ENCODE assay signal across 22 cellular contexts in the genomic region with DNA sequence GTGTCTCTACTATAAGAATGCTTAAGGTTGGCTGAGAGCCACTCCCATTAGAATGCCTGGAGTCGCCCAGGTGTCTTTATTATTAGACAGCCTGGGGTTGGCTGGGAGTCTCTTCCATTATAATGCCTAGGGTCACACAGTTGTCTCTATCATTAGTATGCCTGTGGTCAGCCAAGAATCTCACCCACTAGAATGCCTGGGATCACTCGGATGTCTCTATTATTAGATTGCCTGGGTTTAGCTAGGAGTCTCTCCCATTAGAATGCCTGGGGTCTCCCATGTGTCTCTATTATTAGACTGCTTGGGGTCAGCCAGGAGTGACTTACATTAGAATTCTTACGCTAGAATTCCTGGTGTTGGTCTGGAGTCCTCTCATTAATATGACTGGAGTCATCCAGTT.
"Had no signal": no experiment of that assay in that cellular context is flagged by ENCODE, and none has a peak within 500 bp of the region (broad histone marks: within the 10 kb centered on the region; RNA-seq: fewer than 3 reads in every experiment).

No MANE protein-coding gene starts in this region.

- DNase-seq: caudate nucleus; dorsolateral prefrontal cortex; effector CD4-positive, alpha-beta T cell; hippocampal formation; kidney glomerular epithelial cell; mammary epithelial cell; mesendoderm; naive B cell; pancreas; sigmoid colon; small intestine; stimulated activated CD4-positive, alpha-beta T cell treated with anti-CD3 and anti-CD28 coated beads, Interleukin-15, amount 100 ng/mL, for 24 hours; stimulated activated CD4-positive, alpha-beta T cell treated with anti-CD3 and anti-CD28 coated beads, Interleukin-2, amount 100 ng/mL, for 48 hours; stimulated activated naive B cell treated with anti-CD40 and anti-IgM and Interleukin-4, amounts not matched to agents 10 μg/mL and 1 μg/mL and 100 μg/mL, for 72 hours; transverse colon; upper lobe of right lung; uterus had no signal

- H3K27ac Mint-ChIP-seq: naive B cell; natural killer cell treated with Interleukin-12 subunit alpha and Interleukin-12 subunit beta and Interleukin-15 and Interleukin-18, amount 100 ng/mL, for 72 hours; stimulated activated naive B cell treated with anti-CD40 and anti-IgM and Interleukin-4, amounts not matched to agents 10 μg/mL and 1 μg/mL and 100 μg/mL, for 72 hours; stimulated activated naive CD8-positive, alpha-beta T cell treated with anti-CD3 and anti-CD28 coated beads, Interleukin-15, Interleukin-2, amounts not matched to agents 100 ng/mL and 50 ng/mL, for 24 hours had no signal

- H3K27me3 Mint-ChIP-seq: naive B cell; natural killer cell treated with Interleukin-12 subunit alpha and Interleukin-12 subunit beta and Interleukin-15 and Interleukin-18, amount 100 ng/mL, for 72 hours; stimulated activated naive B cell treated with anti-CD40 and anti-IgM and Interleukin-4, amounts not matched to agents 10 μg/mL and 1 μg/mL and 100 μg/mL, for 72 hours; stimulated activated naive CD8-positive, alpha-beta T cell treated with anti-CD3 and anti-CD28 coated beads, Interleukin-15, Interleukin-2, amounts not matched to agents 100 ng/mL and 50 ng/mL, for 24 hours had no signal

- ATAC-seq: natural killer cell treated with Interleukin-12 subunit alpha and Interleukin-12 subunit beta and Interleukin-15 and Interleukin-18, amount 100 ng/mL, for 72 hours; pancreas; stimulated activated naive B cell treated with anti-CD40 and anti-IgM and Interleukin-4, amounts not matched to agents 10 μg/mL and 1 μg/mL and 100 μg/mL, for 72 hours; upper lobe of right lung had no signal

- H3K4me1 Mint-ChIP-seq: naive B cell; neural crest cell; stimulated activated naive B cell treated with anti-CD40 and anti-IgM and Interleukin-4, amounts not matched to agents 10 μg/mL and 1 μg/mL and 100 μg/mL, for 72 hours had no signal

- H3K4me3 Mint-ChIP-seq: natural killer cell treated with Interleukin-12 subunit alpha and Interleukin-12 subunit beta and Interleukin-15 and Interleukin-18, amount 100 ng/mL, for 72 hours; neural crest cell; stimulated activated naive B cell treated with anti-CD40 and anti-IgM and Interleukin-4, amounts not matched to agents 10 μg/mL and 1 μg/mL and 100 μg/mL, for 72 hours; stimulated activated naive CD8-positive, alpha-beta T cell treated with anti-CD3 and anti-CD28 coated beads, Interleukin-15, Interleukin-2, amounts not matched to agents 100 ng/mL and 50 ng/mL, for 24 hours had no signal

- H3K36me3 Mint-ChIP-seq: naive B cell; stimulated activated naive B cell treated with anti-CD40 and anti-IgM and Interleukin-4, amounts not matched to agents 10 μg/mL and 1 μg/mL and 100 μg/mL, for 72 hours had no signal

- H3K4me3 ChIP-seq: dorsolateral prefrontal cortex, pancreas, sigmoid colon, suprapubic skin, transverse colon, upper lobe of right lung, uterus had no signal

- H3K27ac ChIP-seq: dorsolateral prefrontal cortex, neutrophil, pancreas, sigmoid colon, suprapubic skin, transverse colon, upper lobe of right lung, uterus had no signal

- H3K36me3 ChIP-seq: neutrophil, pancreas, sigmoid colon, suprapubic skin, transverse colon, upper lobe of right lung, uterus had no signal

- H3K27me3 ChIP-seq: neutrophil, pancreas, sigmoid colon, suprapubic skin, transverse colon, upper lobe of right lung, uterus had no signal

- H3K9me3 ChIP-seq: neutrophil, pancreas, uterus had no signal

- H3K4me1 ChIP-seq: pancreas, sigmoid colon, suprapubic skin, transverse colon, upper lobe of right lung, uterus had no signal
